Comparison of ENCODE assay signal across 7 cellular contexts in the genomic region with DNA sequence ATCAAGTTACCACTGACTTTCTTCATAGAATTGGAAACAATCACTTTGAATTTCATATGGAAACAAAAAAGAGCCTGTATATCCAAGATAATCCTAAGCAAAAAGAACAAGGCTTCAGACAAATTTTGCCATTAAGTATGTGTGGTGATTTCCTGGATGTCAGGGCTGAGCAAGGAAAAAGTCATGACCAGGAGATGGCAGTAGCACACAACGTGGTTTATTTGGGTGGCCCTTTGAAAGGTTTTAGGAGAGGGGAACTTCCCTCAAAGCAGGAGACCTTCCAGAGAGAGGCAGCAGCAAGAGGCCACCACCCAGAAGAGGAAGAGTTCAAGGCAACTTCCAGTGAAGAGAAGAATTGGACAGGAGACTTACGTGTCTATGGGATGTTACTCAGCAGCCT. TPM values are rescaled to one million over a fixed set of nuclear protein-coding genes. Genes with fewer than 3 reads are reported as not detected.
A peak's percentile ranks its signal among the peaks of the same experiment; 100 is the strongest.
DNase-seq lines count a peak whose midpoint lies in the region; ATAC-seq and TF ChIP-seq lines count a peak whose summit lies in the region.

No MANE protein-coding gene starts in this region.

- TF ChIP-seq POLR2A in HCT116 (IDR thresholded peaks at IDR 0.05; ENCODE audit: borderline replicate concordance, extremely low read depth, insufficient read depth, insufficient read length), result no peak

- peak; percentile 21 to 50 (median 42); a peak in 3 of 6 replicates for TF ChIP-seq CTCF in HCT116 (IDR thresholded peaks at IDR 0.05 in 2 of 3, conservative IDR thresholded peaks at IDR 0.05 in 1 of 3; ENCODE audit: borderline replicate concordance in 1 of 3, insufficient read depth in 1 of 3, low read depth in 2 of 3, low read length in 2 of 3)
- TF ChIP-seq CTCF in VCaP (conservative IDR thresholded peaks at IDR 0.05), result peak; percentile 60
- TF ChIP-seq CTCF in liver (IDR thresholded peaks at IDR 0.05; ENCODE audit: low read depth, low read length, missing input control), result peak; percentile 47

- no peak overlapping the region for H3K4me3 ChIP-seq in HCT116 (replicated peaks in 1 of 2; ENCODE audit: low read depth in 1 of 2, low read length in 2 of 2)
- H3K4me3 ChIP-seq in liver (ENCODE audit: low read depth in 1 of 3, low read length in 3 of 3), result no peak overlapping the region

- H3K9ac ChIP-seq in HCT116 (ENCODE audit: low read length) (no peak overlapping the region), liver (ENCODE audit: low read depth in 1 of 2, low read length in 2 of 2) (no peak overlapping the region)

- WGBS in liver, result 4% methylated on average over 2 of the region's 2 CpGs

- H3K36me3 ChIP-seq in HCT116 (ENCODE audit: control insufficient read depth in 1 of 2, insufficient read depth in 2 of 2, low read length in 2 of 2) (no peaks in the 10 kb centered on the region), liver (ENCODE audit: control insufficient read depth in 4 of 4, insufficient read depth in 3 of 4, low read depth in 1 of 4, low read length in 3 of 4) (no peaks in the 10 kb centered on the region)

- DNase-seq in ELR (ENCODE audit: low read depth) (peak; percentile 24), HCT116 (ENCODE audit: low read depth, low spot score) (no peak), GOT3 (lab: John Stamatoyannopoulos, UW) (no peak), GM19240 (ENCODE audit: insufficient read length, low spot score) (no peak)
- no peak for DNase-seq in central memory CD4-positive, alpha-beta T cell

- H3K9me2 ChIP-seq in HCT116 (ENCODE audit: insufficient read depth), result no peaks in the 10 kb centered on the region

- POLR2A ChIA-PET in HCT116 (lab: Charles Lee), result no interaction called here

- intact Hi-C loops in HCT116 (cut with micrococcal nuclease), result loop anchor here (5.0 to 10.0 kb wide), 3 partner anchors 251 to 454 kb away; partner anchors contain the start of gene FAAH2

- no peaks in the 10 kb centered on the region for H3K4me1 ChIP-seq in HCT116 (ENCODE audit: control insufficient read depth in 1 of 2, insufficient read depth in 2 of 2, low read length in 2 of 2)
- H3K4me1 ChIP-seq in liver (ENCODE audit: control insufficient read depth in 4 of 4, insufficient read depth in 4 of 4, low read length in 3 of 4), result no peaks in the 10 kb centered on the region

- H2AFZ ChIP-seq in HCT116 (ENCODE audit: low read depth, low read length, poor library complexity, severe bottlenecking), result no peak overlapping the region

- peak; percentile 70 for ATAC-seq in HCT116

- BruUV-seq in HCT116 (replicated peaks; lab: Mats Ljungman, UMichigan), result no TSS peak

- no peaks in the 10 kb centered on the region for H3K27me3 ChIP-seq in HCT116 (ENCODE audit: insufficient read depth, low read length)
- no peaks in the 10 kb centered on the region for H3K27me3 ChIP-seq in liver (ENCODE audit: control insufficient read depth in 4 of 4, insufficient read depth in 4 of 4, low read length in 3 of 4)

- no peaks in the 10 kb centered on the region for H3K79me2 ChIP-seq in HCT116 (ENCODE audit: insufficient read depth, low read length)

- RAD21 ChIA-PET in HCT116 (lab: Charles Lee; ENCODE audit: low non-redundant PET in 1 of 2, low total read pairs in 2 of 2, uncharacterized antibody in 2 of 2, unreplicated experiment in 2 of 2), result no interaction called here

- CTCF ChIA-PET in HCT116 (lab: Charles Lee), result interaction anchor here (0.9 kb wide), 1 partner anchor 291 kb away, joined by 3 read pairs; no protein-coding TSS in a partner anchor

- H4K20me1 ChIP-seq in HCT116 (ENCODE audit: insufficient read depth), result no peaks in the 10 kb centered on the region

- H3K4me2 ChIP-seq in HCT116 (ENCODE audit: low read length), result no peak overlapping the region

- H3K27ac ChIP-seq in HCT116 (ENCODE audit: low read depth, low read length), result no peak overlapping the region
- H3K27ac ChIP-seq in VCaP, result no peak overlapping the region
- no peak overlapping the region for H3K27ac ChIP-seq in liver (ENCODE audit: low read depth in 1 of 2, low read length in 2 of 2)

- H3K9me3 ChIP-seq in HCT116 (ENCODE audit: control insufficient read depth in 1 of 2, insufficient read depth in 1 of 2, low read depth in 1 of 2, low read length in 2 of 2) (no peaks in the 10 kb centered on the region), liver (ENCODE audit: control insufficient read depth in 4 of 4, low read length in 3 of 4) (no peaks in the 10 kb centered on the region)

- TF ChIP-seq RAD21 in HCT116 (IDR thresholded peaks at IDR 0.05; ENCODE audit: low read depth) (peak; percentile 47), liver (IDR thresholded peaks at IDR 0.05) (peak; percentile 68 to 79)

TF ChIP-seq in HCT116, 20 proteins besides CTCF, POLR2A, EP300 and RAD21 (continues in another document):
- no peak for TF ChIP-seq YY1 (IDR thresholded peaks at IDR 0.05; ENCODE audit: extremely low read depth, insufficient replicate concordance, low read depth, low read length)
- TF ChIP-seq EGR1 (IDR thresholded peaks at IDR 0.05; ENCODE audit: low read depth), result no peak
- no peak for TF ChIP-seq SRF (IDR thresholded peaks at IDR 0.05; ENCODE audit: low read depth)
- no peak for TF ChIP-seq ELF1 (IDR thresholded peaks at IDR 0.05; ENCODE audit: borderline replicate concordance, low read depth)
- TF ChIP-seq ZFX (IDR thresholded peaks at IDR 0.05), result no peak
- TF ChIP-seq SIN3A (IDR thresholded peaks at IDR 0.05; ENCODE audit: low read depth), result no peak
- TF ChIP-seq EZH2phosphoT487 (IDR thresholded peaks at IDR 0.05; ENCODE audit: borderline replicate concordance), result no peak
- no peak for TF ChIP-seq REST (IDR thresholded peaks at IDR 0.05; ENCODE audit: low read depth)
- no peak for TF ChIP-seq CBX3 (IDR thresholded peaks at IDR 0.05; ENCODE audit: low read depth)
- no peak for TF ChIP-seq ZNF274 (IDR thresholded peaks at IDR 0.05; ENCODE audit: low read depth, low read length)

TF ChIP-seq in liver, 16 proteins besides CTCF, POLR2A, EP300 and RAD21:
- TF ChIP-seq REST (IDR thresholded peaks at IDR 0.05) (no peak), MAX (IDR thresholded peaks at IDR 0.05) (no peak), EGR1 (IDR thresholded peaks at IDR 0.05; ENCODE audit: low read depth in 2 of 2) (no peak), FOXA1 (IDR thresholded peaks at IDR 0.05) (no peak), ZBTB33 (IDR thresholded peaks at IDR 0.05) (no peak), ATF3 (IDR thresholded peaks at IDR 0.05) (no peak), RXRA (IDR thresholded peaks at IDR 0.05) (no peak), GABPA (IDR thresholded peaks at IDR 0.05 in 1 of 2, conservative IDR thresholded peaks at IDR 0.05 in 1 of 2) (no peak), YY1 (IDR thresholded peaks at IDR 0.05) (no peak), HNF4G (IDR thresholded peaks at IDR 0.05) (no peak), JUND (IDR thresholded peaks at IDR 0.05) (no peak), SP1 (IDR thresholded peaks at IDR 0.05) (no peak), FOXA2 (IDR thresholded peaks at IDR 0.05) (no peak), HNF4A (conservative IDR thresholded peaks at IDR 0.05) (no peak), TAF1 (conservative IDR thresholded peaks at IDR 0.05) (no peak), NR2F2 (IDR thresholded peaks at IDR 0.05) (no peak)

RNA-seq across cellular contexts. Expression of gene ZXDB, which starts 18.1 kb away (rescaled TPM):
- total RNA-seq in HCT116 (2021; ENCODE audit: unreplicated experiment), result 7.2 TPM
- polyA plus RNA-seq in HCT116 (2012), result 3.5 and 3.6 TPM in 2 replicates
- total RNA-seq in liver, result 10 to 100 TPM in 1 of 2 donors, 1 to 10 TPM in 1; 3.6 to 11.0 TPM
- polyA plus RNA-seq in liver, result 1 to 10 TPM; 2.4 to 3.7 TPM
